Comparison of ENCODE assay signal across 22 cellular contexts in genomic region chr3:70972855-70973254, GRCh38.
"Had no signal": no experiment of that assay in that cellular context is flagged by ENCODE, and none has a peak within 500 bp of the region (broad histone marks: within the 10 kb centered on the region; RNA-seq: fewer than 3 reads in every experiment).

No MANE protein-coding gene starts in this region.

- H3K4me3 Mint-ChIP-seq: activated CD4-positive, alpha-beta memory T cell treated with anti-CD3 and anti-CD28 coated beads for 36 hours; activated CD4-positive, alpha-beta T cell treated with anti-CD3 and anti-CD28 coated beads, Interleukin-2, amount 10 ng/mL, durations not matched to agents 7 days and 5 days; activated naive CD8-positive, alpha-beta T cell treated with anti-CD3 and anti-CD28 coated beads, Interleukin-2, amount 10 ng/mL, durations not matched to agents 7 days and 5 days; activated T-helper 1 cell treated with anti-CD3 and anti-CD28 coated beads, Interleukin-12 subunit alpha, Interleukin-12 subunit beta, Interleukin-2, Interleukin-4 antibody, amounts not matched to agents 30 ng/mL and 10 ng/mL and 1 ng/mL, durations not matched to agents 14 hours and 24 hours and 36 hours; T-helper 17 cell had no signal

- ATAC-seq: T-helper 17 cell had no signal

- DNase-seq: activated CD4-positive, alpha-beta memory T cell treated with anti-CD3 and anti-CD28 coated beads for 36 hours; activated CD4-positive, alpha-beta T cell treated with anti-CD3 and anti-CD28 coated beads, Interleukin-2, amount 10 ng/mL, durations not matched to agents 7 days and 5 days; activated CD4-positive, CD25-positive, alpha-beta regulatory T cell; activated CD8-positive, alpha-beta memory T cell treated with anti-CD3 and anti-CD28 coated beads for 24 hours; activated effector memory CD4-positive, alpha-beta T cell treated with Interleukin-2 at 50 U/mL for 16 hours; activated naive CD4-positive, alpha-beta T cell; activated naive CD8-positive, alpha-beta T cell treated with anti-CD3 and anti-CD28 coated beads, Interleukin-2, amount 10 ng/mL, durations not matched to agents 7 days and 5 days; aorta; central memory CD4-positive, alpha-beta T cell; KG1; NCI-H1092; NCI-H1417; NCI-H2029; NCI-H2107; NCI-H2171 treated with DMSO at 0.1 percent for 48 hours; NCI-H226; NCI-H526; NCI-H82; SIG-M5; T-helper 17 cell; T1000 had no signal

- H3K27ac Mint-ChIP-seq: activated CD4-positive, alpha-beta T cell treated with anti-CD3 and anti-CD28 coated beads, Interleukin-2, amount 10 ng/mL, durations not matched to agents 7 days and 5 days; activated naive CD8-positive, alpha-beta T cell treated with anti-CD3 and anti-CD28 coated beads, Interleukin-2, amount 10 ng/mL, durations not matched to agents 7 days and 5 days; activated T-helper 1 cell treated with anti-CD3 and anti-CD28 coated beads, Interleukin-12 subunit alpha, Interleukin-12 subunit beta, Interleukin-2, Interleukin-4 antibody, amounts not matched to agents 30 ng/mL and 10 ng/mL and 1 ng/mL, durations not matched to agents 14 hours and 24 hours and 36 hours had no signal

- H3K4me1 Mint-ChIP-seq: activated CD4-positive, alpha-beta T cell treated with anti-CD3 and anti-CD28 coated beads, Interleukin-2, amount 10 ng/mL, durations not matched to agents 7 days and 5 days had no signal

- H3K9me3 Mint-ChIP-seq: activated CD4-positive, alpha-beta memory T cell treated with anti-CD3 and anti-CD28 coated beads for 36 hours; activated naive CD8-positive, alpha-beta T cell treated with anti-CD3 and anti-CD28 coated beads, Interleukin-2, amount 10 ng/mL, durations not matched to agents 7 days and 5 days; activated T-helper 1 cell treated with anti-CD3 and anti-CD28 coated beads, Interleukin-12 subunit alpha, Interleukin-12 subunit beta, Interleukin-2, Interleukin-4 antibody, amounts not matched to agents 30 ng/mL and 10 ng/mL and 1 ng/mL, durations not matched to agents 14 hours and 24 hours and 36 hours had no signal

- H3K27me3 Mint-ChIP-seq: activated CD4-positive, alpha-beta memory T cell treated with anti-CD3 and anti-CD28 coated beads for 36 hours; activated CD4-positive, alpha-beta T cell treated with anti-CD3 and anti-CD28 coated beads, Interleukin-2, amount 10 ng/mL, durations not matched to agents 7 days and 5 days; activated naive CD8-positive, alpha-beta T cell treated with anti-CD3 and anti-CD28 coated beads, Interleukin-2, amount 10 ng/mL, durations not matched to agents 7 days and 5 days; T-helper 17 cell had no signal
